In the genomic region with DNA sequence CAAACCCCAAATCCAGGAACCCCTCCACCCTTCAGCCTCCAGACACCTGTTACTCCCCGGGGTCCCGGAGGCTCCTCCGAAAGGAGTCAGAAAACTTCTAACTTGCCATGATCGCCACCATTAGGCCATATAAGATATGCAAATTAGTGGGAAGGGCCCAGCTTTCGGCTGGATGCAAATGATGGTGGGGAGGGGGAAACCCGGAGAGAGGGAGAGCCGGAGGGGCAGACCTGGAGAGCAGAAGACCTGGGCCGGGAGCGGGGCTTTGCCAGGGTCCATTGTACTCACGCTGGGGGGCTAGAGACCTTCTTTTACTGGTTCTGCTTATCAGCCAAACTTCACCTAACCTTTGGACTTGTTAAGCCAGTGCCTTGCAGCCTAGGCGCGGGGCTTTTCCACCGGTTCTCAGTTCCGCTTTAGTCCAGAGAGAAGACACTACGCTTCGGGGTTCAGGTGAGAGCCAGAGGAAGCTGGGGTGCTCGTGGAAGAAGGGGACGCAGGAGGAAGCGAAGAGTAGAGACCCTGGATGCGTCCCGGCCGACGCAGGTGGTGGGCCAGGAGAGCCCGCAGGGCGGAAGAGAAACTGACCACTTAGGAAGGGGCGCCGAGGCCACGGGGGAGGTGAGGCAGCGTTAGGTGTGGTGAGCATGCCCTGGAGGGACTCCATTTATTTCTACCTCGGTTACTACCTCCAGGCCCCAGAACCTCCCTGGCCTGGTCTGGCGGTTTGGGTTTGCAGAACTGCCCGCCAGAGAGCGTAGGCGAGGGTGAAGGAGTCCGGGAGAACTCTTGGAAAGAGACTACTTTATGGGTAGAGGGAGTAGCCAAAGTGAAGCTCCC, we compare ENCODE assay signal across 8 cellular contexts. TPM values are rescaled to one million over a fixed set of nuclear protein-coding genes. Genes with fewer than 3 reads are reported as not detected.
DNase-seq lines count a peak whose midpoint lies in the region; ATAC-seq, FAIRE-seq and TF ChIP-seq lines count a peak whose summit lies in the region.

Gene HNF1B (minus strand): TSS at position 99 of the 840 bp plus-strand sequence. CDS start 175 bp downstream, outside the sequence.

- H3K27me3 ChIP-seq in GM23338 (ENCODE audit: insufficient read depth) (peaks cover 94% of the 10 kb centered on the region), mesendoderm (ENCODE audit: insufficient read depth, low read length, poor library complexity) (peaks cover 65% of the 10 kb centered on the region)

- H3K4me2 ChIP-seq in GM23338 (peak within 1 kb of the TSS; percentile 94), mesendoderm (ENCODE audit: low read length) (peak within 1 kb of the TSS; percentile 87)

- H2AFZ ChIP-seq in GM23338 = peak within 1 kb of the TSS; percentile 99

- H3K4me3 Mint-ChIP-seq in GM23338 = peak within 1 kb of the TSS; percentile 83
- H3K4me3 Mint-ChIP-seq in activated B cell treated with CpG ODN at 0.5 μM for 24 hours = peak within 1 kb of the TSS; percentile 97

- H3K4me1 Mint-ChIP-seq in GM23338 (peaks cover 11% of the 10 kb centered on the region), activated B cell treated with CpG ODN at 0.5 μM for 24 hours (peaks cover 49% of the 10 kb centered on the region)

- 0 out of 4 replicates have a peak, but pooled peaks of 1 of the 2 experiments have one; percentile 8 for TF ChIP-seq CTCF in GM23338 (conservative IDR thresholded peaks at IDR 0.05; ENCODE audit: low read depth in 2 of 2)
- no peak for TF ChIP-seq CTCF in activated B cell treated with CpG ODN at 0.5 μM for 24 hours (IDR thresholded peaks at IDR 0.05)

- H3K79me1 ChIP-seq in mesendoderm (ENCODE audit: low read length) = no peaks in the 10 kb centered on the region

- POLR2A ChIA-PET in activated B cell treated with CpG ODN at 0.5 μM for 24 hours (lab: Charles Lee) = interaction anchor here (0.6 to 5.3 kb wide), 25 partner anchors 9 to 375 kb away, joined by 3 to 112 read pairs (median 5); partner anchors contain the start of genes DDX52 and SYNRG

- H3K4me3 ChIP-seq in GM23338 (peak within 1 kb of the TSS; percentile 78), mesendoderm (ENCODE audit: low read length) (peak within 1 kb of the TSS; percentile 48)

- no peak within 1 kb of the TSS for H2BK5ac ChIP-seq in mesendoderm (ENCODE audit: low read length)

- no peak within 1 kb of the TSS for H4K8ac ChIP-seq in mesendoderm (ENCODE audit: low read depth, low read length)

- intact Hi-C loops in activated B cell treated with CpG ODN at 0.5 μM for 24 hours (cut with micrococcal nuclease) = loop anchor here (1.0 kb wide), 3 partner anchors 15 to 46 kb away; no protein-coding TSS in a partner anchor

- H3K9me2 ChIP-seq in GM23338 (ENCODE audit: insufficient read depth) = no peaks in the 10 kb centered on the region

- CTCF ChIA-PET in activated B cell treated with CpG ODN at 0.5 μM for 24 hours (lab: Charles Lee) = interaction anchor here (0.8 to 4.0 kb wide), 5 partner anchors 20 to 46 kb away, joined by 3 to 32 read pairs (median 3); no protein-coding TSS in a partner anchor

- H3K36me3 Mint-ChIP-seq in GM23338 (ENCODE audit: low read depth) (no peaks in the 10 kb centered on the region; the same call in 2 of the 3 replicates), activated B cell treated with CpG ODN at 0.5 μM for 24 hours (ENCODE audit: low read depth) (peaks cover 11% of the 10 kb centered on the region)

- 0 out of 2 replicates have a peak, but pooled peaks cover 5% of the 10 kb centered on the region for H4K20me1 ChIP-seq in GM23338 (replicated peaks; ENCODE audit: insufficient read depth)

- no peak within 1 kb of the TSS for H2BK15ac ChIP-seq in mesendoderm (replicated peaks; ENCODE audit: low read depth)

- H3K27ac ChIP-seq in GM23338 (ENCODE audit: low read depth) (no peak within 1 kb of the TSS), mesendoderm (ENCODE audit: low read depth, low read length) (no peak within 1 kb of the TSS)

- peak within 1 kb of the TSS; percentile 82 for H3K56ac ChIP-seq in mesendoderm (ENCODE audit: low read length)

- H3K18ac ChIP-seq in mesendoderm (ENCODE audit: low read length) = no peak within 1 kb of the TSS

- H3K79me2 ChIP-seq in GM23338 (replicated peaks; ENCODE audit: insufficient read depth) (no peaks in the 10 kb centered on the region), mesendoderm (ENCODE audit: control insufficient read depth, insufficient read depth, low read length) (no peaks in the 10 kb centered on the region)

- peaks cover 12% of the 10 kb centered on the region; the same call in 1 of the 2 replicates for H3F3A ChIP-seq in GM23338 (replicated peaks; ENCODE audit: low read depth)

- no peak within 1 kb of the TSS for H3K4ac ChIP-seq in mesendoderm (ENCODE audit: low read depth, low read length)

- no peak within 1 kb of the TSS for H2AK5ac ChIP-seq in mesendoderm (ENCODE audit: low read length)

- FAIRE-seq in GM12891 (lab: Jason Lieb, UNC) = no peak

- no peak within 1 kb of the TSS for H4K5ac ChIP-seq in mesendoderm (ENCODE audit: low read length)

- no peak within 1 kb of the TSS for H2BK120ac ChIP-seq in mesendoderm (ENCODE audit: low read depth, low read length)

- peaks cover 24% of the 10 kb centered on the region for H3K4me1 ChIP-seq in GM23338 (ENCODE audit: insufficient read depth)
- no peaks in the 10 kb centered on the region for H3K4me1 ChIP-seq in mesendoderm (ENCODE audit: control insufficient read depth, low read depth, low read length)

- WGBS in mesendoderm (ENCODE audit: extremely low coverage, insufficient coverage, low lambda C conversion rate) = no CpG with 5 or more reads among the region's 35 CpGs

- peaks cover 78% of the 10 kb centered on the region for H3K27me3 Mint-ChIP-seq in GM23338 (ENCODE audit: insufficient read depth, low read depth, poor library complexity)
- peaks cover 39% of the 10 kb centered on the region for H3K27me3 Mint-ChIP-seq in activated B cell treated with CpG ODN at 0.5 μM for 24 hours

- H3K23ac ChIP-seq in mesendoderm (ENCODE audit: low read length) = peak within 1 kb of the TSS; percentile 45

- ATAC-seq in GM23338 = peak; percentile 35
- ATAC-seq in activated B cell treated with CpG ODN at 0.5 μM for 24 hours (ENCODE audit: low read depth) = peak; percentile 73

- no peak within 1 kb of the TSS for H3K27ac Mint-ChIP-seq in GM23338
- peak within 1 kb of the TSS; percentile 90 for H3K27ac Mint-ChIP-seq in activated B cell treated with CpG ODN at 0.5 μM for 24 hours

- H3K9me3 Mint-ChIP-seq in GM23338 = no peaks in the 10 kb centered on the region
- H3K9me3 Mint-ChIP-seq in activated B cell treated with CpG ODN at 0.5 μM for 24 hours = no peaks in the 10 kb centered on the region

- H3K9ac ChIP-seq in mesendoderm (ENCODE audit: low read length) = peak within 1 kb of the TSS; percentile 75

- H3K36me3 ChIP-seq in GM23338 (ENCODE audit: insufficient read depth) = no peaks in the 10 kb centered on the region
- no peaks in the 10 kb centered on the region for H3K36me3 ChIP-seq in mesendoderm (ENCODE audit: control insufficient read depth, insufficient read depth, low read length)

- TF ChIP-seq POLR2A in GM12891 (IDR thresholded peaks at IDR 0.05; ENCODE audit: low read depth, low read length) = no peak

- DNase-seq in GM12891 (ENCODE audit: insufficient read length, low spot score) (peak; percentile 57), GM23338 (ENCODE audit: low spot score) (peak; percentile 83), activated B cell treated with CpG ODN at 0.5 μM for 24 hours (peak; percentile 67), mesendoderm (peak; percentile 80), midbrain (lab: John Stamatoyannopoulos, UW) (no peak), cerebellar nuclear complex (lab: John Stamatoyannopoulos, UW) (no peak), UCSD-AML1 (lab: John Stamatoyannopoulos, UW; ENCODE audit: unreplicated experiment) (no peak)
- DNase-seq in activated effector memory CD4-positive, alpha-beta T cell treated with anti-CD3 and anti-CD28 coated beads, Interleukin-2, amount 50 U/mL, for 16 hours = no peak

TF ChIP-seq in GM12891, 5 proteins besides CTCF, POLR2A, EP300 and RAD21:
- TF ChIP-seq POU2F2 (IDR thresholded peaks at IDR 0.05; ENCODE audit: low read depth, low read length) (peak; percentile 97), TAF1 (IDR thresholded peaks at IDR 0.05; ENCODE audit: low read depth, low read length) (no peak; the same call in 1 of the 2 replicates), SPI1 (IDR thresholded peaks at IDR 0.05; ENCODE audit: low read depth, low read length) (peak; percentile 99), PAX5 (IDR thresholded peaks at IDR 0.05; ENCODE audit: insufficient read depth, low read length, severe bottlenecking) (no peak)

TF ChIP-seq in GM23338, 12 proteins besides CTCF, POLR2A, EP300 and RAD21 (continues in another document):
- TF ChIP-seq ZNF114 (CRISPR knock-in tag; IDR thresholded peaks at IDR 0.05) = no peak
- TF ChIP-seq EZH2phosphoT487 (IDR thresholded peaks at IDR 0.05; ENCODE audit: unreplicated experiment) = no peak
- TF ChIP-seq, protein P1, sequence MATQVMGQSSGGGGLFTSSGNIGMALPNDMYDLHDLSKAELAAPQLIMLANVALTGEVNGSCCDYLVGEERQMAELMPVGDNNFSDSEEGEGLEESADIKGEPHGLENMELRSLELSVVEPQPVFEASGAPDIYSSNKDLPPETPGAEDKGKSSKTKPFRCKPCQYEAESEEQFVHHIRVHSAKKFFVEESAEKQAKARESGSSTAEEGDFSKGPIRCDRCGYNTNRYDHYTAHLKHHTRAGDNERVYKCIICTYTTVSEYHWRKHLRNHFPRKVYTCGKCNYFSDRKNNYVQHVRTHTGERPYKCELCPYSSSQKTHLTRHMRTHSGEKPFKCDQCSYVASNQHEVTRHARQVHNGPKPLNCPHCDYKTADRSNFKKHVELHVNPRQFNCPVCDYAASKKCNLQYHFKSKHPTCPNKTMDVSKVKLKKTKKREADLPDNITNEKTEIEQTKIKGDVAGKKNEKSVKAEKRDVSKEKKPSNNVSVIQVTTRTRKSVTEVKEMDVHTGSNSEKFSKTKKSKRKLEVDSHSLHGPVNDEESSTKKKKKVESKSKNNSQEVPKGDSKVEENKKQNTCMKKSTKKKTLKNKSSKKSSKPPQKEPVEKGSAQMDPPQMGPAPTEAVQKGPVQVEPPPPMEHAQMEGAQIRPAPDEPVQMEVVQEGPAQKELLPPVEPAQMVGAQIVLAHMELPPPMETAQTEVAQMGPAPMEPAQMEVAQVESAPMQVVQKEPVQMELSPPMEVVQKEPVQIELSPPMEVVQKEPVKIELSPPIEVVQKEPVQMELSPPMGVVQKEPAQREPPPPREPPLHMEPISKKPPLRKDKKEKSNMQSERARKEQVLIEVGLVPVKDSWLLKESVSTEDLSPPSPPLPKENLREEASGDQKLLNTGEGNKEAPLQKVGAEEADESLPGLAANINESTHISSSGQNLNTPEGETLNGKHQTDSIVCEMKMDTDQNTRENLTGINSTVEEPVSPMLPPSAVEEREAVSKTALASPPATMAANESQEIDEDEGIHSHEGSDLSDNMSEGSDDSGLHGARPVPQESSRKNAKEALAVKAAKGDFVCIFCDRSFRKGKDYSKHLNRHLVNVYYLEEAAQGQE (IDR thresholded peaks at IDR 0.05; ENCODE audit: unreplicated experiment) = no peak

RNA-seq across cellular contexts. Expression of gene HNF1B, which starts in this region (rescaled TPM):
- polyA plus RNA-seq in GM12891 (2012; ENCODE audit: low read depth, missing spikeins) = 2.9 TPM
- 0.04 and 0.07 TPM in 2 replicates for total RNA-seq in GM23338 (2014; rRNA removed; shearing (Covaris generic))
- polyA plus RNA-seq in GM23338 (2016; fragmentation: Nextera tagmentation; extraction: Ambion mirVana) = 0.19 TPM in 1 of 2 replicates, not detected in the other
- 36.3 and 40.0 TPM in 2 replicates for total RNA-seq in activated B cell treated with CpG ODN at 0.5 μM for 24 hours
- 0.24 TPM for polyA plus RNA-seq in mesendoderm (2013, experiment 1 of 2)
- polyA plus RNA-seq in mesendoderm (2013, experiment 2 of 2) = 0.22 TPM

Comparison
In these comparisons a context has a peak if more than half of its experiments do, and no peak if none do; other contexts are left out.
1. RNA of gene HNF1B (total RNA-seq): 36.3 to 40.0 TPM in activated B cell treated with CpG ODN at 0.5 μM for 24 hours; 0.04 to 0.07 TPM in GM23338; every median in the first group is over 10 times any median in the second.
2. Peak in DNase-seq, ATAC-seq, H3K4me3 ChIP-seq and H3K4me2 ChIP-seq in GM23338; RNA of the gene not detected or under 1 TPM.
3. DNase-seq: peak in GM12891 (single experiment), activated B cell treated with CpG ODN at 0.5 μM for 24 hours (single experiment) and mesendoderm (single experiment); none in midbrain (single experiment), cerebellar nuclear complex (0 of 2), UCSD-AML1 (single experiment) and activated effector memory CD4-positive, alpha-beta T cell treated with anti-CD3 and anti-CD28 coated beads, Interleukin-2, amount 50 U/mL, for 16 hours (single experiment).